1 cellular context compared by ENCODE assay signal in genomic region chr1:229507951-229508822, GRCh38.
TF ChIP-seq lines count a peak whose summit lies in the region.

Gene NUP133, minus strand, starts transcription at chr1:229508341. Its CDS starts 92 bp downstream, at chr1:229508249.

TF ChIP-seq in K562, 482 proteins besides CTCF, POLR2A, EP300 and RAD21 (continued from another document and continues in another):
- TF ChIP-seq, protein P1, sequence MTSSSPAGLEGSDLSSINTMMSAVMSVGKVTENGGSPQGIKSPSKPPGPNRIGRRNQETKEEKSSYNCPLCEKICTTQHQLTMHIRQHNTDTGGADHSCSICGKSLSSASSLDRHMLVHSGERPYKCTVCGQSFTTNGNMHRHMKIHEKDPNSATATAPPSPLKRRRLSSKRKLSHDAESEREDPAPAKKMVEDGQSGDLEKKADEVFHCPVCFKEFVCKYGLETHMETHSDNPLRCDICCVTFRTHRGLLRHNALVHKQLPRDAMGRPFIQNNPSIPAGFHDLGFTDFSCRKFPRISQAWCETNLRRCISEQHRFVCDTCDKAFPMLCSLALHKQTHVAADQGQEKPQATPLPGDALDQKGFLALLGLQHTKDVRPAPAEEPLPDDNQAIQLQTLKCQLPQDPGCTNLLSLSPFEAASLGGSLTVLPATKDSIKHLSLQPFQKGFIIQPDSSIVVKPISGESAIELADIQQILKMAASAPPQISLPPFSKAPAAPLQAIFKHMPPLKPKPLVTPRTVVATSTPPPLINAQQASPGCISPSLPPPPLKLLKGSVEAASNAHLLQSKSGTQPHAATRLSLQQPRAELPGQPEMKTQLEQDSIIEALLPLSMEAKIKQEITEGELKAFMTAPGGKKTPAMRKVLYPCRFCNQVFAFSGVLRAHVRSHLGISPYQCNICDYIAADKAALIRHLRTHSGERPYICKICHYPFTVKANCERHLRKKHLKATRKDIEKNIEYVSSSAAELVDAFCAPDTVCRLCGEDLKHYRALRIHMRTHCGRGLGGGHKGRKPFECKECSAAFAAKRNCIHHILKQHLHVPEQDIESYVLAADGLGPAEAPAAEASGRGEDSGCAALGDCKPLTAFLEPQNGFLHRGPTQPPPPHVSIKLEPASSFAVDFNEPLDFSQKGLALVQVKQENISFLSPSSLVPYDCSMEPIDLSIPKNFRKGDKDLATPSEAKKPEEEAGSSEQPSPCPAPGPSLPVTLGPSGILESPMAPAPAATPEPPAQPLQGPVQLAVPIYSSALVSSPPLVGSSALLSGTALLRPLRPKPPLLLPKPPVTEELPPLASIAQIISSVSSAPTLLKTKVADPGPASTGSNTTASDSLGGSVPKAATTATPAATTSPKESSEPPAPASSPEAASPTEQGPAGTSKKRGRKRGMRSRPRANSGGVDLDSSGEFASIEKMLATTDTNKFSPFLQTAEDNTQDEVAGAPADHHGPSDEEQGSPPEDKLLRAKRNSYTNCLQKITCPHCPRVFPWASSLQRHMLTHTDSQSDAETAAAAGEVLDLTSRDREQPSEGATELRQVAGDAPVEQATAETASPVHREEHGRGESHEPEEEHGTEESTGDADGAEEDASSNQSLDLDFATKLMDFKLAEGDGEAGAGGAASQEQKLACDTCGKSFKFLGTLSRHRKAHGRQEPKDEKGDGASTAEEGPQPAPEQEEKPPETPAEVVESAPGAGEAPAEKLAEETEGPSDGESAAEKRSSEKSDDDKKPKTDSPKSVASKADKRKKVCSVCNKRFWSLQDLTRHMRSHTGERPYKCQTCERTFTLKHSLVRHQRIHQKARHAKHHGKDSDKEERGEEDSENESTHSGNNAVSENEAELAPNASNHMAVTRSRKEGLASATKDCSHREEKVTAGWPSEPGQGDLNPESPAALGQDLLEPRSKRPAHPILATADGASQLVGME (CRISPR knock-in tag; IDR thresholded peaks at IDR 0.05): 0 out of 2 replicates have a peak, but pooled peaks have one; percentile 62
- TF ChIP-seq ZFP91 (CRISPR knock-in tag; IDR thresholded peaks at IDR 0.05) (no peak), ZNF79 (CRISPR knock-in tag; IDR thresholded peaks at IDR 0.05; ENCODE audit: low read depth) (no peak), BMI1 (IDR thresholded peaks at IDR 0.05; ENCODE audit: low read length) (no peak), ATF4 (CRISPR knock-in tag; IDR thresholded peaks at IDR 0.05) (no peak), POLR2AphosphoS5 (IDR thresholded peaks at IDR 0.05; ENCODE audit: control insufficient read depth, insufficient read depth, low read depth, low read length) (peak; percentile 96), MAZ (CRISPR knock-in tag; conservative IDR thresholded peaks at IDR 0.05 in 1 of 2, IDR thresholded peaks at IDR 0.05 in 1 of 2) (peak; percentile 73 to 88), JUNB (CRISPR knock-in tag; conservative IDR thresholded peaks at IDR 0.05) (no peak; the same call in 1 of the 2 replicates), TCF7 (IDR thresholded peaks at IDR 0.05; ENCODE audit: borderline replicate concordance) (peak; percentile 90; the same call in 1 of the 2 replicates), DNMT1 (IDR thresholded peaks at IDR 0.05) (no peak), PHTF2 (CRISPR knock-in tag; IDR thresholded peaks at IDR 0.05) (peak; percentile 70; the same call in 1 of the 2 replicates), ZNF41 (CRISPR knock-in tag; conservative IDR thresholded peaks at IDR 0.05) (peak; percentile 78; the same call in 1 of the 2 replicates), MTF1 (CRISPR knock-in tag; IDR thresholded peaks at IDR 0.05; ENCODE audit: borderline replicate concordance) (no peak), ZNF232 (CRISPR knock-in tag; IDR thresholded peaks at IDR 0.05) (0 out of 2 replicates have a peak, but pooled peaks have one; percentile 9), SIN3B (IDR thresholded peaks at IDR 0.05; ENCODE audit: low read depth) (peak; percentile 95), TAF7 (tag; IDR thresholded peaks at IDR 0.05) (peak; percentile 93), ZFP1 (CRISPR knock-in tag; IDR thresholded peaks at IDR 0.05) (no peak), SOX6 (IDR thresholded peaks at IDR 0.05) (peak; percentile 58), GTF3C2 (IDR thresholded peaks at IDR 0.05; ENCODE audit: borderline replicate concordance, extremely low read depth, insufficient read length) (no peak), DPF2 (IDR thresholded peaks at IDR 0.05) (no peak), ZBTB7A (IDR thresholded peaks at IDR 0.05; ENCODE audit: borderline replicate concordance, control insufficient read depth, low read depth, low read length) (peak; percentile 94), XRCC3 (IDR thresholded peaks at IDR 0.05) (no peak), ETS2 (tag; IDR thresholded peaks at IDR 0.05; ENCODE audit: borderline replicate concordance, poor library complexity, severe bottlenecking) (no peak), MCM3 (IDR thresholded peaks at IDR 0.05) (no peak), SRSF3 (IDR thresholded peaks at IDR 0.05; ENCODE audit: insufficient read depth, low read length) (no peak), SPI1 (IDR thresholded peaks at IDR 0.05; ENCODE audit: borderline replicate concordance, low read depth, low read length) (no peak)
- TF ChIP-seq, protein P2, sequence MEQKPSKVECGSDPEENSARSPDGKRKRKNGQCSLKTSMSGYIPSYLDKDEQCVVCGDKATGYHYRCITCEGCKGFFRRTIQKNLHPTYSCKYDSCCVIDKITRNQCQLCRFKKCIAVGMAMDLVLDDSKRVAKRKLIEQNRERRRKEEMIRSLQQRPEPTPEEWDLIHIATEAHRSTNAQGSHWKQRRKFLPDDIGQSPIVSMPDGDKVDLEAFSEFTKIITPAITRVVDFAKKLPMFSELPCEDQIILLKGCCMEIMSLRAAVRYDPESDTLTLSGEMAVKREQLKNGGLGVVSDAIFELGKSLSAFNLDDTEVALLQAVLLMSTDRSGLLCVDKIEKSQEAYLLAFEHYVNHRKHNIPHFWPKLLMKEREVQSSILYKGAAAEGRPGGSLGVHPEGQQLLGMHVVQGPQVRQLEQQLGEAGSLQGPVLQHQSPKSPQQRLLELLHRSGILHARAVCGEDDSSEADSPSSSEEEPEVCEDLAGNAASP (IDR thresholded peaks at IDR 0.05): no peak
- TF ChIP-seq, protein P3, sequence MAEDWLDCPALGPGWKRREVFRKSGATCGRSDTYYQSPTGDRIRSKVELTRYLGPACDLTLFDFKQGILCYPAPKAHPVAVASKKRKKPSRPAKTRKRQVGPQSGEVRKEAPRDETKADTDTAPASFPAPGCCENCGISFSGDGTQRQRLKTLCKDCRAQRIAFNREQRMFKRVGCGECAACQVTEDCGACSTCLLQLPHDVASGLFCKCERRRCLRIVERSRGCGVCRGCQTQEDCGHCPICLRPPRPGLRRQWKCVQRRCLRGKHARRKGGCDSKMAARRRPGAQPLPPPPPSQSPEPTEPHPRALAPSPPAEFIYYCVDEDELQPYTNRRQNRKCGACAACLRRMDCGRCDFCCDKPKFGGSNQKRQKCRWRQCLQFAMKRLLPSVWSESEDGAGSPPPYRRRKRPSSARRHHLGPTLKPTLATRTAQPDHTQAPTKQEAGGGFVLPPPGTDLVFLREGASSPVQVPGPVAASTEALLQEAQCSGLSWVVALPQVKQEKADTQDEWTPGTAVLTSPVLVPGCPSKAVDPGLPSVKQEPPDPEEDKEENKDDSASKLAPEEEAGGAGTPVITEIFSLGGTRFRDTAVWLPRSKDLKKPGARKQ (CRISPR knock-in tag; IDR thresholded peaks at IDR 0.05): no peak
- TF ChIP-seq, protein P4, sequence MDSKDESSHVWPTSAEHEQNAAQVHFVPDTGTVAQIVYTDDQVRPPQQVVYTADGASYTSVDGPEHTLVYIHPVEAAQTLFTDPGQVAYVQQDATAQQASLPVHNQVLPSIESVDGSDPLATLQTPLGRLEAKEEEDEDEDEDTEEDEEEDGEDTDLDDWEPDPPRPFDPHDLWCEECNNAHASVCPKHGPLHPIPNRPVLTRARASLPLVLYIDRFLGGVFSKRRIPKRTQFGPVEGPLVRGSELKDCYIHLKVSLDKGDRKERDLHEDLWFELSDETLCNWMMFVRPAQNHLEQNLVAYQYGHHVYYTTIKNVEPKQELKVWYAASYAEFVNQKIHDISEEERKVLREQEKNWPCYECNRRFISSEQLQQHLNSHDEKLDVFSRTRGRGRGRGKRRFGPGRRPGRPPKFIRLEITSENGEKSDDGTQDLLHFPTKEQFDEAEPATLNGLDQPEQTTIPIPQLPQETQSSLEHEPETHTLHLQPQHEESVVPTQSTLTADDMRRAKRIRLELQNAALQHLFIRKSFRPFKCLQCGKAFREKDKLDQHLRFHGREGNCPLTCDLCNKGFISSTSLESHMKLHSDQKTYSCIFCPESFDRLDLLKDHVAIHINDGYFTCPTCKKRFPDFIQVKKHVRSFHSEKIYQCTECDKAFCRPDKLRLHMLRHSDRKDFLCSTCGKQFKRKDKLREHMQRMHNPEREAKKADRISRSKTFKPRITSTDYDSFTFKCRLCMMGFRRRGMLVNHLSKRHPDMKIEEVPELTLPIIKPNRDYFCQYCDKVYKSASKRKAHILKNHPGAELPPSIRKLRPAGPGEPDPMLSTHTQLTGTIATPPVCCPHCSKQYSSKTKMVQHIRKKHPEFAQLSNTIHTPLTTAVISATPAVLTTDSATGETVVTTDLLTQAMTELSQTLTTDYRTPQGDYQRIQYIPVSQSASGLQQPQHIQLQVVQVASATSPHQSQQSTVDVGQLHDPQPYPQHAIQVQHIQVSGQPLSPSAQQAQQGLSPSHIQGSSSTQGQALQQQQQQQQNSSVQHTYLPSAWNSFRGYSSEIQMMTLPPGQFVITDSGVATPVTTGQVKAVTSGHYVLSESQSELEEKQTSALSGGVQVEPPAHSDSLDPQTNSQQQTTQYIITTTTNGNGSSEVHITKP (IDR thresholded peaks at IDR 0.05; ENCODE audit: partially characterized antibody): peak; percentile 36
- TF ChIP-seq, protein P5, sequence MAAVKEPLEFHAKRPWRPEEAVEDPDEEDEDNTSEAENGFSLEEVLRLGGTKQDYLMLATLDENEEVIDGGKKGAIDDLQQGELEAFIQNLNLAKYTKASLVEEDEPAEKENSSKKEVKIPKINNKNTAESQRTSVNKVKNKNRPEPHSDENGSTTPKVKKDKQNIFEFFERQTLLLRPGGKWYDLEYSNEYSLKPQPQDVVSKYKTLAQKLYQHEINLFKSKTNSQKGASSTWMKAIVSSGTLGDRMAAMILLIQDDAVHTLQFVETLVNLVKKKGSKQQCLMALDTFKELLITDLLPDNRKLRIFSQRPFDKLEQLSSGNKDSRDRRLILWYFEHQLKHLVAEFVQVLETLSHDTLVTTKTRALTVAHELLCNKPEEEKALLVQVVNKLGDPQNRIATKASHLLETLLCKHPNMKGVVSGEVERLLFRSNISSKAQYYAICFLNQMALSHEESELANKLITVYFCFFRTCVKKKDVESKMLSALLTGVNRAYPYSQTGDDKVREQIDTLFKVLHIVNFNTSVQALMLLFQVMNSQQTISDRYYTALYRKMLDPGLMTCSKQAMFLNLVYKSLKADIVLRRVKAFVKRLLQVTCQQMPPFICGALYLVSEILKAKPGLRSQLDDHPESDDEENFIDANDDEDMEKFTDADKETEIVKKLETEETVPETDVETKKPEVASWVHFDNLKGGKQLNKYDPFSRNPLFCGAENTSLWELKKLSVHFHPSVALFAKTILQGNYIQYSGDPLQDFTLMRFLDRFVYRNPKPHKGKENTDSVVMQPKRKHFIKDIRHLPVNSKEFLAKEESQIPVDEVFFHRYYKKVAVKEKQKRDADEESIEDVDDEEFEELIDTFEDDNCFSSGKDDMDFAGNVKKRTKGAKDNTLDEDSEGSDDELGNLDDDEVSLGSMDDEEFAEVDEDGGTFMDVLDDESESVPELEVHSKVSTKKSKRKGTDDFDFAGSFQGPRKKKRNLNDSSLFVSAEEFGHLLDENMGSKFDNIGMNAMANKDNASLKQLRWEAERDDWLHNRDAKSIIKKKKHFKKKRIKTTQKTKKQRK (IDR thresholded peaks at IDR 0.05; ENCODE audit: borderline replicate concordance, low read depth, low read length): no peak
- TF ChIP-seq, protein P6, sequence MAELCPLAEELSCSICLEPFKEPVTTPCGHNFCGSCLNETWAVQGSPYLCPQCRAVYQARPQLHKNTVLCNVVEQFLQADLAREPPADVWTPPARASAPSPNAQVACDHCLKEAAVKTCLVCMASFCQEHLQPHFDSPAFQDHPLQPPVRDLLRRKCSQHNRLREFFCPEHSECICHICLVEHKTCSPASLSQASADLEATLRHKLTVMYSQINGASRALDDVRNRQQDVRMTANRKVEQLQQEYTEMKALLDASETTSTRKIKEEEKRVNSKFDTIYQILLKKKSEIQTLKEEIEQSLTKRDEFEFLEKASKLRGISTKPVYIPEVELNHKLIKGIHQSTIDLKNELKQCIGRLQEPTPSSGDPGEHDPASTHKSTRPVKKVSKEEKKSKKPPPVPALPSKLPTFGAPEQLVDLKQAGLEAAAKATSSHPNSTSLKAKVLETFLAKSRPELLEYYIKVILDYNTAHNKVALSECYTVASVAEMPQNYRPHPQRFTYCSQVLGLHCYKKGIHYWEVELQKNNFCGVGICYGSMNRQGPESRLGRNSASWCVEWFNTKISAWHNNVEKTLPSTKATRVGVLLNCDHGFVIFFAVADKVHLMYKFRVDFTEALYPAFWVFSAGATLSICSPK (IDR thresholded peaks at IDR 0.05; ENCODE audit: borderline replicate concordance): no peak
